Comparison of ENCODE assay signal across 7 cellular contexts in the genomic region with DNA sequence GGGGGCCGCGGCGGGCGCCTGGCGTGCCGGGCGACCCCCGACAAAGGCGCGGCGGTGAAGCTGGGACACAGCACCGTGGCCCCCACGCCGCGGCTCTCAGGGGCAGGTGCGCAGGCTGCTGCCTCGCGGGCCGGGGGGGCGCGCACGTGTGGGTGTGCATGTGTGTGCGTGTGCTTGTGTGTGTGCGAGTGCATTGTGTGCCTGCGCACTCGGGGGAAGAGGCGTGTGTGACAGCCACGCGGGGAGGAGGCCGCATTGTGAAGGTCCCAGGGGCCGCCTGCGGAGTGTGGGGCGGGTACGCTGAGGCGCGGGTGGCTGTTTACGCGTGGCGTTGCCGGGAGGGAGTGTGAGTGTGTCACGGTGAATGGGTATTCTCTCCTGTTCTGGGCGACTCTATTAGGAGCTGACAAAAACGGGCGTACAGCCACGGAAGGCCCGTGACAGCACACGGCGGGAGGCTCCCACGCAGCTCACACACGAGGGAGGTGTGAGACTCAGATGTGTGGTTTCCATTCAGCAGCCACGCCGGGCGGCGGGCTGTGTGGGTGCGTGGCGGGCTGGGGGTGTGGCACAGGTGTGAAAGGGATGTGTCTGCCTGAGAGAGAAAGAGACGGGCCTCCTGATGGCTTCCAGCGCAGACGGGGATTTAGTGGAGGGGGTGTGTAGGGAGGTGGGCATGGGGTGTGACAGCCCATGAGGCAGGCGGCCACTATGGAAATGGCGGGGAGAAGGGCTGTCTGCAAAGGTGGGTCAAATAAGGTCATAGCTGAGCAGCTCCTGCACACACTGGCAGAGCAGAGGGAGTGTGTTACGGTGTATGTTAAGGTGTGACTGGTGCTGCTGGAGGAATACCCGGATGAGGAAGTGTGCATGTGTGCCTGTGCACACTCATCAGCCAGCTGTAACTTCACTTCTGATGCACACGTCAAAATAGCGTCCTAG. TPM values are rescaled to one million over a fixed set of nuclear protein-coding genes. Genes with fewer than 3 reads are reported as not detected.
DNase-seq lines count a peak whose midpoint lies in the region; ATAC-seq, FAIRE-seq and TF ChIP-seq lines count a peak whose summit lies in the region.

No MANE protein-coding gene starts in this region.

- no peak for TF ChIP-seq CTCF in heart left ventricle (IDR thresholded peaks at IDR 0.05)

- H3K27me3 ChIP-seq in heart left ventricle: peaks cover 0 to 19% (median 0%) of the 10 kb centered on the region in 9 donors

- no peaks in the 10 kb centered on the region for H3K9me3 ChIP-seq in heart left ventricle

- intact Hi-C loops in heart left ventricle (cut with DNase I): no loop called here
- intact Hi-C loops in sciatic nerve (cut with DNase I): no loop called here

- TF ChIP-seq POLR2A in heart left ventricle (IDR thresholded peaks at IDR 0.05): no peak

- H3K36me3 ChIP-seq in heart left ventricle: no peaks in the 10 kb centered on the region

- peak in 2 of 4 donors; percentile 6 to 27 for ATAC-seq in heart left ventricle
- peak; percentile 53 for ATAC-seq in sciatic nerve

- DNase-seq in GM19239 (ENCODE audit: insufficient read length, low spot score): peak; percentile 16
- DNase-seq in NCI-H526 treated with DMSO at 0.1 percent for 48 hours (lab: John Stamatoyannopoulos, UW): peak; percentile 54
- DNase-seq in activated effector memory CD4-positive, alpha-beta T cell treated with Interleukin-2 at 50 U/mL for 16 hours: peak; percentile 16
- no peak for DNase-seq in heart left ventricle
- DNase-seq in sciatic nerve (ENCODE audit: low spot score): no peak
- no peak for DNase-seq in kidney glomerular epithelial cell (lab: John Stamatoyannopoulos, UW)
- DNase-seq in NCI-H187 (lab: John Stamatoyannopoulos, UW): no peak

- H3K27ac ChIP-seq in heart left ventricle: no peak overlapping the region

- H3K4me3 ChIP-seq in heart left ventricle: peak overlapping the region in 11 of 12 donors; percentile 31 to 64 (median 58)

- 21 to 29% (median 24%) methylated on average over 52 to 65 of the region's 65 CpGs for WGBS in heart left ventricle, 4 donors

- H3K4me1 ChIP-seq in heart left ventricle: peaks cover 0 to 15% (median 11%) of the 10 kb centered on the region in 12 donors

- no peak for FAIRE-seq in GM19239 (lab: Jason Lieb, UNC)

RNA-seq across cellular contexts. Expression of a gene that starts 0.7 kb away (rescaled TPM):
- total RNA-seq in heart left ventricle (1 to 10 TPM in 8 of 9 donors, under 1 TPM in 1; 1.00 to 4.1 (median 2.1) TPM), sciatic nerve (12.1 TPM)
- 1 to 10 TPM in 1 of 2 donors, under 1 TPM in 1; 0.72 to 3.2 TPM for polyA plus RNA-seq in heart left ventricle

RNA-seq across cellular contexts. Expression of a gene that starts 31.5 kb away (rescaled TPM):
- total RNA-seq in heart left ventricle (10 to 100 TPM in 1 of 9 donors, 1 to 10 TPM in 8; 4.0 to 12.4 (median 7.3) TPM), sciatic nerve (4.6 TPM)
- polyA plus RNA-seq in heart left ventricle: 1 to 10 TPM; 1.8 to 5.3 TPM

RNA-seq across cellular contexts. Expression of a gene that starts 39.2 kb away (rescaled TPM):
- total RNA-seq in heart left ventricle (10 to 100 TPM; 13.4 to 29.0 (median 20.4) TPM), sciatic nerve (31.3 TPM)
- polyA plus RNA-seq in heart left ventricle: 10 to 100 TPM; 16.1 to 27.8 TPM

RNA-seq across cellular contexts. Expression of a gene that starts 43.0 kb away (rescaled TPM):
- total RNA-seq in heart left ventricle: 10 to 100 TPM; 15.4 to 39.3 (median 30.9) TPM
- polyA plus RNA-seq in heart left ventricle: 10 to 100 TPM; 29.3 to 35.3 TPM
- total RNA-seq in sciatic nerve: 98.8 TPM

Comparison
In these comparisons a context has a peak if more than half of its experiments do, and no peak if none do; other contexts are left out.
1. DNase-seq: peak in GM19239 (single experiment), NCI-H526 treated with DMSO at 0.1 percent for 48 hours (single experiment) and activated effector memory CD4-positive, alpha-beta T cell treated with Interleukin-2 at 50 U/mL for 16 hours (single experiment); none in heart left ventricle (0 of 5), sciatic nerve (single experiment), kidney glomerular epithelial cell (single experiment) and NCI-H187 (0 of 2).